Comparison of ENCODE assay signal across 31 cellular contexts in genomic region chr18:35438480-35439234, GRCh38. TPM values are rescaled to one million over a fixed set of nuclear protein-coding genes. Genes with fewer than 3 reads are reported as not detected.
DNase-seq lines count a peak whose midpoint lies in the region; ATAC-seq, FAIRE-seq and TF ChIP-seq lines count a peak whose summit lies in the region.
"Had no signal": no experiment of that assay in that cellular context is flagged by ENCODE, and none has a peak within 500 bp of the region (broad histone marks: within the 10 kb centered on the region; RNA-seq: fewer than 3 reads in every experiment).

No MANE protein-coding gene starts in this region.

- H3F3A ChIP-seq in smooth muscle cell (ENCODE audit: low read depth) = no peaks in the 10 kb centered on the region

- H3K27me3 ChIP-seq in bronchial epithelial cell (ENCODE audit: control insufficient read depth, insufficient read depth, low read length) (no peaks in the 10 kb centered on the region), smooth muscle cell (ENCODE audit: low read depth) (no peaks in the 10 kb centered on the region)
- H3K27me3 ChIP-seq: esophagus muscularis mucosa, pancreas, right atrium auricular region had no signal

- H3K4me3 ChIP-seq in bronchial epithelial cell (ENCODE audit: low read depth, low read length) (no peak overlapping the region), smooth muscle cell (no peak overlapping the region)
- H3K4me3 ChIP-seq: esophagus muscularis mucosa, mucosa of descending colon, pancreas, PC-9, right atrium auricular region had no signal

- peaks cover 12 to 14% of the 10 kb centered on the region in 2 donors for H3K9me3 Mint-ChIP-seq in stimulated activated naive CD8-positive, alpha-beta T cell treated with anti-CD3 and anti-CD28 coated beads, Interleukin-15, amount 100 ng/mL, for 72 hours
- H3K9me3 Mint-ChIP-seq: HFFc6 had no signal

- peaks cover 12% of the 10 kb centered on the region for H3K27me3 Mint-ChIP-seq in stimulated activated naive CD8-positive, alpha-beta T cell treated with anti-CD3 and anti-CD28 coated beads, Interleukin-15, amount 100 ng/mL, for 72 hours
- peaks cover 29% of the 10 kb centered on the region for H3K27me3 Mint-ChIP-seq in T-helper 17 cell
- H3K27me3 Mint-ChIP-seq: B cell had no signal

- H3K9me3 ChIP-seq in smooth muscle cell (replicated peaks; ENCODE audit: low read depth) (no peaks in the 10 kb centered on the region), T-helper 17 cell (ENCODE audit: control insufficient read depth, low read length, poor library complexity, severe bottlenecking) (no peaks in the 10 kb centered on the region)
- H3K9me3 ChIP-seq: mucosa of descending colon, pancreas had no signal

- H3K36me3 Mint-ChIP-seq in T-helper 17 cell (ENCODE audit: low read depth) = no peaks in the 10 kb centered on the region

- H3K4me1 ChIP-seq in smooth muscle cell (ENCODE audit: low read depth) = no peaks in the 10 kb centered on the region
- H3K4me1 ChIP-seq: pancreas, right atrium auricular region had no signal

- no peak overlapping the region for H3K4me2 ChIP-seq in smooth muscle cell
- H3K4me2 ChIP-seq: PC-9 had no signal

- H3K27ac Mint-ChIP-seq in stimulated activated naive CD8-positive, alpha-beta T cell treated with anti-CD3 and anti-CD28 coated beads, Interleukin-15, amount 100 ng/mL, for 72 hours = peak overlapping the region; percentile 62 to 84
- H3K27ac Mint-ChIP-seq in T-helper 17 cell = no peak overlapping the region
- H3K27ac Mint-ChIP-seq: activated CD4-positive, alpha-beta T cell treated with anti-CD3 and anti-CD28 coated beads, Interleukin-2, amount 10 ng/mL, durations not matched to agents 24 days and 14 days; activated T-cell treated with anti-CD3 and anti-CD28 coated beads, Interleukin-2, amount 50 U/mL, for 24 hours; B cell; CD8-positive, alpha-beta memory T cell; HFFc6; nephron had no signal

- TF ChIP-seq CTCF in bronchial epithelial cell (IDR thresholded peaks at IDR 0.05; ENCODE audit: insufficient read depth, low read length, severe bottlenecking) = no peak
- TF ChIP-seq CTCF in smooth muscle cell (IDR thresholded peaks at IDR 0.05; ENCODE audit: borderline replicate concordance, insufficient read depth, poor library complexity, severe bottlenecking) = no peak

- H3K36me3 ChIP-seq in bronchial epithelial cell (ENCODE audit: control insufficient read depth, insufficient read depth, low read length) = no peaks in the 10 kb centered on the region
- no peaks in the 10 kb centered on the region for H3K36me3 ChIP-seq in smooth muscle cell (ENCODE audit: low read depth)
- H3K36me3 ChIP-seq: esophagus muscularis mucosa, pancreas, right atrium auricular region had no signal

- H3K27ac ChIP-seq in smooth muscle cell (ENCODE audit: low read depth) = peak overlapping the region; percentile 48
- H3K27ac ChIP-seq: esophagus muscularis mucosa, HL-60, pancreas, PC-9, right atrium auricular region had no signal

- no peaks in the 10 kb centered on the region for H4K20me1 ChIP-seq in smooth muscle cell (ENCODE audit: low read depth)

- no peak overlapping the region for H3K9ac ChIP-seq in smooth muscle cell (ENCODE audit: low read depth)

- 87% methylated on average over 1 of the region's 1 CpG for WGBS in smooth muscle cell (ENCODE audit: low lambda C conversion rate)

- H3K4me3 Mint-ChIP-seq in stimulated activated naive CD8-positive, alpha-beta T cell treated with anti-CD3 and anti-CD28 coated beads, Interleukin-15, amount 100 ng/mL, for 72 hours = no peak overlapping the region
- H3K4me3 Mint-ChIP-seq in T-helper 17 cell = no peak overlapping the region
- H3K4me3 Mint-ChIP-seq: activated CD4-positive, alpha-beta T cell treated with anti-CD3 and anti-CD28 coated beads, Interleukin-2, amount 10 ng/mL, durations not matched to agents 24 days and 14 days; activated T-cell treated with anti-CD3 and anti-CD28 coated beads, Interleukin-2, amount 50 U/mL, for 24 hours; B cell; CD8-positive, alpha-beta memory T cell; HFFc6; nephron had no signal

- H3K4me1 Mint-ChIP-seq in stimulated activated naive CD8-positive, alpha-beta T cell treated with anti-CD3 and anti-CD28 coated beads, Interleukin-15, amount 100 ng/mL, for 72 hours = no peaks in the 10 kb centered on the region
- H3K4me1 Mint-ChIP-seq in T-helper 17 cell = peaks cover 4% of the 10 kb centered on the region
- H3K4me1 Mint-ChIP-seq: CD8-positive, alpha-beta memory T cell; nephron had no signal

- no peak for DNase-seq in stimulated activated naive CD8-positive, alpha-beta T cell treated with anti-CD3 and anti-CD28 coated beads, Interleukin-15, amount 100 ng/mL, for 72 hours
- no peak for DNase-seq in stimulated activated naive CD8-positive, alpha-beta T cell treated with anti-CD3 and anti-CD28 coated beads, Interleukin-15, Interleukin-2, amounts not matched to agents 100 U/mL and 50 U/mL, for 24 hours
- peak; percentile 47 for DNase-seq in bronchial epithelial cell (ENCODE audit: low read depth)
- peak; percentile 35 for DNase-seq in iPS-NIHi7 (ENCODE audit: extremely low spot score)
- DNase-seq in smooth muscle cell (lab: John Stamatoyannopoulos, UW; ENCODE audit: unreplicated experiment) = no peak
- no peak for DNase-seq in NCI-H1436 treated with DMSO at 0.1 percent for 48 hours (lab: John Stamatoyannopoulos, UW)
- no peak for DNase-seq in T-helper 17 cell
- DNase-seq: activated CD4-positive, alpha-beta T cell treated with anti-CD3 and anti-CD28 coated beads, Interleukin-2, amount 10 ng/mL, durations not matched to agents 24 days and 14 days; activated gamma-delta T cell treated with Interleukin-2 at 50 U/mL for 16 hours; activated T-cell treated with anti-CD3 and anti-CD28 coated beads, Interleukin-2, amount 50 U/mL, for 24 hours; CD8-positive, alpha-beta memory T cell; effector CD4-positive, alpha-beta T cell; HFFc6; hypothalamus; Karpas-422; mucosa of descending colon; NCI-H1694; NCI-H2171; NCI-H524; pancreas; PC-9; SHP77; stimulated activated CD4-positive, alpha-beta T cell treated with anti-CD3 and anti-CD28 coated beads, Interleukin-2, amount 100 ng/mL, for 48 hours; trophoblast cell had no signal

- no peak for ATAC-seq in stimulated activated naive CD8-positive, alpha-beta T cell treated with anti-CD3 and anti-CD28 coated beads, Interleukin-15, amount 100 ng/mL, for 72 hours
- no peak for ATAC-seq in stimulated activated naive CD8-positive, alpha-beta T cell treated with anti-CD3 and anti-CD28 coated beads, Interleukin-15, Interleukin-2, amounts not matched to agents 100 U/mL and 50 U/mL, for 24 hours
- ATAC-seq in GM21360 (IDR thresholded peaks at IDR 0.05; ENCODE audit: unreplicated experiment) = no peak
- ATAC-seq in T-helper 17 cell = no peak
- ATAC-seq: mucosa of descending colon, pancreas had no signal

- no peaks in the 10 kb centered on the region for H3K79me2 ChIP-seq in smooth muscle cell (ENCODE audit: low read depth)

- FAIRE-seq in bronchial epithelial cell (lab: Jason Lieb, UNC) = no peak
- FAIRE-seq: GM18507, pancreas had no signal

- H2AFZ ChIP-seq in smooth muscle cell (ENCODE audit: low read depth) = no peak overlapping the region
- H2AFZ ChIP-seq: PC-9 had no signal

RNA-seq across cellular contexts. Expression of gene INO80C, which starts 59.1 kb away (rescaled TPM):
- total RNA-seq in bronchial epithelial cell = 5.3 and 9.5 TPM in 2 replicates
- 4.8 and 6.8 TPM in 2 replicates for total RNA-seq in smooth muscle cell
- 13.9 and 19.2 TPM in 2 replicates for polyA plus RNA-seq in smooth muscle cell
- 10 to 100 TPM; 20.9 to 21.3 TPM for total RNA-seq in T-helper 17 cell

Comparison
In these comparisons a context has a peak if more than half of its experiments do, and no peak if none do; other contexts are left out.
1. DNase-seq: peak in bronchial epithelial cell (single experiment) and iPS-NIHi7 (single experiment); none in stimulated activated naive CD8-positive, alpha-beta T cell treated with anti-CD3 and anti-CD28 coated beads, Interleukin-15, amount 100 ng/mL, for 72 hours (0 of 2), stimulated activated naive CD8-positive, alpha-beta T cell treated with anti-CD3 and anti-CD28 coated beads, Interleukin-15, Interleukin-2, amounts not matched to agents 100 U/mL and 50 U/mL, for 24 hours (single experiment), smooth muscle cell (single experiment), NCI-H1436 treated with DMSO at 0.1 percent for 48 hours (single experiment) and T-helper 17 cell (0 of 3).